Comparison of ENCODE assay signal across 8 cellular contexts in genomic region chr17:51435641-51436091, GRCh38.
DNase-seq lines count a peak whose midpoint lies in the region; ATAC-seq and TF ChIP-seq lines count a peak whose summit lies in the region.

No MANE protein-coding gene starts in this region.

- H3K4me3 ChIP-seq in NT2/D1 (ENCODE audit: insufficient read length, low read depth): no peak overlapping the region
- no peak overlapping the region for H3K4me3 ChIP-seq in astrocyte of the spinal cord (ENCODE audit: low read depth, low read length)
- H3K4me3 ChIP-seq in coronary artery: no peak overlapping the region

- no peak overlapping the region for H3K27ac ChIP-seq in coronary artery

- peaks cover 37% of the 10 kb centered on the region; the same call in 1 of the 2 replicates for H3K9me3 ChIP-seq in NT2/D1 (ENCODE audit: insufficient read depth, low read length)

- TF ChIP-seq CTCF in astrocyte of the spinal cord (IDR thresholded peaks at IDR 0.05; ENCODE audit: low read depth, low read length) (peak; percentile 22), coronary artery (IDR thresholded peaks at IDR 0.05) (no peak)

- H3K9ac ChIP-seq in NT2/D1 (ENCODE audit: insufficient read length, low read depth): no peak overlapping the region

- DNase-seq in Daoy (ENCODE audit: low read depth) (peak; percentile 38), NT2/D1 (ENCODE audit: low read depth, low spot score) (peak; percentile 27), astrocyte of the spinal cord (ENCODE audit: low read depth, low spot score) (no peak), left kidney (ENCODE audit: low read depth, low spot score) (peak; percentile 87), coronary artery (ENCODE audit: low spot score) (no peak), MV-4-11 (lab: John Stamatoyannopoulos, UW) (no peak), 8988T (no peak)

- no peaks in the 10 kb centered on the region for H3K4me1 ChIP-seq in NT2/D1 (ENCODE audit: insufficient read depth, insufficient read length)

- no peaks in the 10 kb centered on the region for H3K27me3 ChIP-seq in NT2/D1 (ENCODE audit: insufficient read depth, insufficient read length)

- no peaks in the 10 kb centered on the region for H3K36me3 ChIP-seq in NT2/D1 (ENCODE audit: insufficient read depth, insufficient read length, low read length)

- ATAC-seq in HG03103 (IDR thresholded peaks at IDR 0.05; ENCODE audit: low read depth, unreplicated experiment): peak; percentile 63

- in situ Hi-C loops in astrocyte of the spinal cord (cut with HindIII; ENCODE audit: low sequenced_read_pairs): no loop called here

Comparison
In these comparisons a context has a peak if more than half of its experiments do, and no peak if none do; other contexts are left out.
1. DNase-seq: peak in Daoy (single experiment), NT2/D1 (single experiment) and left kidney (single experiment); none in astrocyte of the spinal cord (single experiment), coronary artery (single experiment), MV-4-11 (single experiment) and 8988T (single experiment).